10 cellular contexts compared by ENCODE assay signal in the genomic region with DNA sequence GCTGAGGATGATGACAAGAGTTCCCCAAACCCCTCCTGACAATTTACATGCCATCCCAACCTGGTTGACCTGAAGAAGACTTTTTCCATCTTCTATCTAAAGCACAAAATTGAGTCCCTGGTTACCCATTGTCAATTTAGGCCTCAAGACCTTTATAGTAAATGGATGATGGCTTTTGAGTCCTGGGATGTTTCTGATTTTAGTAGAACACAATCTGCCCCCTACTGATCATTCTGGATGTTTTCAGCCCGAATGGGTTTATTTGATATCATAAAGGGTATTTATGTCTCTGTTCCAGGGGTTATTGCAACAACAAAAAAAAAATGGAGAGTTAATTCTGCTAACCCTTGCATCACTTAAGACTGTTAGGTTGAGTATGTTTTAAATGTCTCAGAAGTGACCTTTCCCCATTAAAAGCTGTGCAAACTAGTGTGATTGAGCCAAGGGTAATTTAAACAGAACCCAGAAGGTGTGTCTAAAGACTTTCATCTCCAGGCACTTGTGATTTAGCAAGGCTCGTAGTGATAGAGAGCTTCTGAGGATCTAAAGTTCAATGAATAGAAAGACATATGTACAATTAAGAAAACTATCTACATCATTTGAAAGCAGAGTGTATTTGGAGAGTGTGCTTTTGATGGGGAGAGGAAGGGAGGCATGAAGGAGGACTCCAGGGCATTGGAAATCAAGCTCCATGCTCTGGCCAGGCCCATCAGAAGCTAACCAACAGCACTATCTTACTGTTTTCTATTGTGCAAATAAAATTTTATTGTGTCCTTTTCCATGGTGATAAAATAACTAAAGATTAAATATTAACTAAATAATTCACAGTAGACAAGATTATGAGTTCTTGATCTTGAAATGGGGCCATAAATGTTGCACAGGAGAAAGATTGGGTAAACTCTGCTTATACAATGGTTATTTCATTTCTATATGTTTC.
DNase-seq lines count a peak whose midpoint lies in the region; ATAC-seq and TF ChIP-seq lines count a peak whose summit lies in the region.
"Had no signal": no experiment of that assay in that cellular context is flagged by ENCODE, and none has a peak within 500 bp of the region (broad histone marks: within the 10 kb centered on the region; RNA-seq: fewer than 3 reads in every experiment).

No MANE protein-coding gene starts in this region.

- no peak overlapping the region for H3K23ac ChIP-seq in mesendoderm (ENCODE audit: low read length)

- H3K4me1 ChIP-seq in Karpas-422 (ENCODE audit: low read length) (no peaks in the 10 kb centered on the region), body of pancreas (peaks cover 20% of the 10 kb centered on the region), mesendoderm (ENCODE audit: control insufficient read depth, low read depth, low read length) (no peaks in the 10 kb centered on the region)
- H3K4me1 ChIP-seq: SJCRH30 had no signal

- H3K9me2 ChIP-seq in Karpas-422 (replicated peaks; ENCODE audit: insufficient read depth, low read length) = no peaks in the 10 kb centered on the region

- H2AK5ac ChIP-seq in mesendoderm (ENCODE audit: low read length) = no peak overlapping the region

- no peak overlapping the region for H3K56ac ChIP-seq in mesendoderm (ENCODE audit: low read length)

- no peak overlapping the region for H2AFZ ChIP-seq in Karpas-422 (ENCODE audit: low read length)

- no peaks in the 10 kb centered on the region for H3K9me3 ChIP-seq in Karpas-422 (ENCODE audit: low read length)
- no peaks in the 10 kb centered on the region for H3K9me3 ChIP-seq in body of pancreas
- H3K9me3 ChIP-seq: SJCRH30 had no signal

- H3K79me1 ChIP-seq in mesendoderm (ENCODE audit: low read length) = no peaks in the 10 kb centered on the region

- H2BK15ac ChIP-seq in mesendoderm (replicated peaks; ENCODE audit: low read depth) = no peak overlapping the region

- DNase-seq in EL (peak; percentile 25), Karpas-422 (peak; percentile 50), body of pancreas (peak in 2 of 4 donors; percentile 17 to 25), mesendoderm (peak; percentile 42), cerebellum (ENCODE audit: low spot score) (no peak), substantia nigra (lab: John Stamatoyannopoulos, UW) (no peak)
- DNase-seq in activated T-cell treated with anti-CD3 and anti-CD28 coated beads, Interleukin-2, amount 50 U/mL, for 1 hour = no peak
- DNase-seq: GOT3 had no signal

- H4K20me1 ChIP-seq in Karpas-422 (ENCODE audit: insufficient read depth, low read depth, low read length) = no peaks in the 10 kb centered on the region

- WGBS in body of pancreas, 2 donors = 32 to 36% methylated on average over 2 of the region's 2 CpGs
- WGBS in mesendoderm (ENCODE audit: extremely low coverage, insufficient coverage, low lambda C conversion rate) = no CpG with 5 or more reads among the region's 2 CpGs

- no peak overlapping the region for H3K4me3 ChIP-seq in Karpas-422 (ENCODE audit: low read length)
- no peak overlapping the region for H3K4me3 ChIP-seq in body of pancreas
- no peak overlapping the region for H3K4me3 ChIP-seq in mesendoderm (ENCODE audit: low read length)
- H3K4me3 ChIP-seq: SJCRH30 had no signal

- no peaks in the 10 kb centered on the region for H3K27me3 ChIP-seq in Karpas-422 (ENCODE audit: low read length)
- no peaks in the 10 kb centered on the region for H3K27me3 ChIP-seq in body of pancreas
- H3K27me3 ChIP-seq in mesendoderm (ENCODE audit: insufficient read depth, low read length, poor library complexity) = no peaks in the 10 kb centered on the region
- H3K27me3 ChIP-seq: SJCRH30 had no signal

- no peak for TF ChIP-seq POLR2A in body of pancreas (IDR thresholded peaks at IDR 0.05)

- H3K79me2 ChIP-seq in Karpas-422 (ENCODE audit: low read length) (no peaks in the 10 kb centered on the region), mesendoderm (ENCODE audit: control insufficient read depth, insufficient read depth, low read length) (no peaks in the 10 kb centered on the region)

- no peak overlapping the region for H3K18ac ChIP-seq in mesendoderm (ENCODE audit: low read length)

- no peak overlapping the region for H4K8ac ChIP-seq in mesendoderm (ENCODE audit: low read depth, low read length)

- no peak overlapping the region for H3K4ac ChIP-seq in mesendoderm (ENCODE audit: low read depth, low read length)

- H3K4me2 ChIP-seq in Karpas-422 (ENCODE audit: low read depth, low read length, poor library complexity, severe bottlenecking) (no peak overlapping the region), mesendoderm (ENCODE audit: low read length) (no peak overlapping the region)

- no peak overlapping the region for H4K5ac ChIP-seq in mesendoderm (ENCODE audit: low read length)

- TF ChIP-seq CTCF in body of pancreas (IDR thresholded peaks at IDR 0.05) = peak in 4 of 7 experiments; percentile 23 to 31 (median 25)

- intact Hi-C loops in body of pancreas (cut with DNase I) = no loop called here

- H3K9ac ChIP-seq in Karpas-422 (ENCODE audit: low read length) (no peak overlapping the region), mesendoderm (ENCODE audit: low read length) (no peak overlapping the region)

- no peak overlapping the region for H2BK120ac ChIP-seq in mesendoderm (ENCODE audit: low read depth, low read length)

- peak; percentile 90 for ATAC-seq in body of pancreas
- ATAC-seq in HG02678 (IDR thresholded peaks at IDR 0.05; ENCODE audit: unreplicated experiment) = no peak

- no peak overlapping the region for H2BK5ac ChIP-seq in mesendoderm (ENCODE audit: low read length)

- H3K36me3 ChIP-seq in Karpas-422 (ENCODE audit: insufficient read depth, low read length) (no peaks in the 10 kb centered on the region), body of pancreas (replicated peaks in 1 of 2; ENCODE audit: insufficient read depth in 1 of 2, low read depth in 2 of 2) (no peaks in the 10 kb centered on the region), mesendoderm (ENCODE audit: control insufficient read depth, insufficient read depth, low read length) (no peaks in the 10 kb centered on the region)
- H3K36me3 ChIP-seq: SJCRH30 had no signal

- H3K27ac ChIP-seq in Karpas-422 (ENCODE audit: low read length) (no peak overlapping the region), body of pancreas (peak overlapping the region in 1 of 4 donors; percentile 25), mesendoderm (ENCODE audit: low read depth, low read length) (no peak overlapping the region), substantia nigra (ENCODE audit: low read depth, low read length, poor library complexity, severe bottlenecking) (no peak overlapping the region)
- H3K27ac ChIP-seq: SJCRH30 had no signal

Comparison
In these comparisons a context has a peak if more than half of its experiments do, and no peak if none do; other contexts are left out.
1. DNase-seq: peak in EL (single experiment), Karpas-422 (single experiment) and mesendoderm (single experiment); none in cerebellum (single experiment), substantia nigra (0 of 49) and activated T-cell treated with anti-CD3 and anti-CD28 coated beads, Interleukin-2, amount 50 U/mL, for 1 hour (single experiment).